In the genomic region with DNA sequence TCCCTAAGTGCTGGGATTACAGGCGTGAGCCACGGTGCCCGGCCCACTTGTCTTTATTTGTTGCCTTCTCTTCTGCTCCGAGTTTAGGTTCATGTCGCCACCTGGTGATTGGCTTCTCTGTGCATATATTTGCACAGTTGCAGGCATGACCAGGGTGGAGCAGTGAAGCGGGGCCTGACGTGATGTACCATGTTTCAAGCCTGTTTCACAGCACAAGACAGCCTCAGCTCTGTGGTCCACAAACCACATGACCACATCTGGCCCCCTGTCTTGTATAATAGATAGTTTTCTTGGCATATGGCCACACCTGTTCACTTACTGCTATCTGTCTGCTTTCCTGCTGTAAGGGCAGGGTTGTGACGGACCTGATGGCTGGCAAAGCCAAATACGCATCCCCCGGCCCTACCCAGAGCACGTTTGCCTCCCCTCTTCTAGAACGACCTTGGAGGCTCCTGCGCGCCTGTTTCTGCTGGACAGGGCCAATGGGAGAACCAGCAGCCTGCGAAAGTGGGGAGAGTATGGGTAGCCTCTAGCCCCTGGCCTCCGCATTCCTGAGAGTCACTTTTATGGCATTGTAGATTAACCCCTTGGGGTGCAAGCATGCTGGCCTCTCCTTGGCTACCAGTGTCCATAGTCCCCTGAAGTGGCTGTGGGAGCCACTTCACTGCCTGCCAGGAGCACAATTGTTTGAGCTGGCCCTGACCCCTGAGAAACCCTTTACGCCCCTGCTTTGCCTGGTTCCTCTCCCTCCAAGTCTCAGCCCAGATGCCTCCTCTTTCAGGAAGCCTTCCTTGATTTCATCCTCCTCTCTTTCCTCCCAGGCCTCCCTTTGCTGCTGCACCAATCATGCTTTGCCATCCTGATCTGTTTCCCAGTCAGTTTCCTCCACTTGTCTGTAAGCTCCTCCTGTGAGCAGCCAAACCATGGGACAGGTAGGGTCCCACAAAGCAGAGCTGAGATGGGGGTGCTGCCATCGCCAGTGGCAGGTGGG, we compare ENCODE assay signal across 7 cellular contexts. TPM values are rescaled to one million over a fixed set of nuclear protein-coding genes. Genes with fewer than 3 reads are reported as not detected.
DNase-seq lines count a peak whose midpoint lies in the region; ATAC-seq and TF ChIP-seq lines count a peak whose summit lies in the region.

No MANE protein-coding gene starts in this region.

- H3K4me1 ChIP-seq in adrenal gland (replicated peaks in 1 of 2) = peaks cover 17 to 31% of the 10 kb centered on the region in 2 donors
- H3K4me1 ChIP-seq in left lung = peaks cover 29 to 76% of the 10 kb centered on the region in 2 donors

- peak in 4 of 6 experiments; percentile 24 to 36 (median 29) for TF ChIP-seq CTCF in adrenal gland (IDR thresholded peaks at IDR 0.05)
- peak in 1 of 2 donors; percentile 21 for TF ChIP-seq CTCF in left lung (IDR thresholded peaks at IDR 0.05)

- intact Hi-C loops in adrenal gland (cut with DNase I) = no loop called here
- intact Hi-C loops in left lung (cut with DNase I) = no loop called here

- DNase-seq in EL (peak; percentile 23), NCI-H2196 (lab: John Stamatoyannopoulos, UW; ENCODE audit: unreplicated experiment) (peak; percentile 59), adrenal gland (peak in 6 of 7 donors; percentile 49 to 82 (median 54)), left lung (peak; percentile 50 to 75), middle frontal gyrus (ENCODE audit: extremely low spot score, low spot score) (no peak)

- no peak overlapping the region for H3K4me3 ChIP-seq in adrenal gland
- H3K4me3 ChIP-seq in left lung = no peak overlapping the region

- H3K36me3 ChIP-seq in adrenal gland (replicated peaks in 1 of 2) = no peaks in the 10 kb centered on the region
- H3K36me3 ChIP-seq in left lung = no peaks in the 10 kb centered on the region

- peak; percentile 74 for ATAC-seq in GM19324 (IDR thresholded peaks at IDR 0.05; ENCODE audit: low FRiP score, unreplicated experiment)
- ATAC-seq in HG03135 (IDR thresholded peaks at IDR 0.05; ENCODE audit: unreplicated experiment) = peak; percentile 83
- peak; percentile 44 for ATAC-seq in left lung

- H3K27ac ChIP-seq in adrenal gland (peak overlapping the region in 3 of 5 donors; percentile 5 to 87 (median 18)), left lung (peak overlapping the region in 1 of 2 donors; percentile 86)

- no peak for TF ChIP-seq POLR2A in adrenal gland (IDR thresholded peaks at IDR 0.05)

- 41 to 69% (median 49%) methylated on average over 18 of the region's 18 CpGs for WGBS in adrenal gland, 4 donors

- H3K27me3 ChIP-seq in adrenal gland (no peaks in the 10 kb centered on the region), left lung (peaks cover 0 to 7% of the 10 kb centered on the region in 2 donors)

- H3K9me3 ChIP-seq in adrenal gland (replicated peaks in 1 of 3) = no peaks in the 10 kb centered on the region
- H3K9me3 ChIP-seq in left lung = no peaks in the 10 kb centered on the region

RNA-seq across cellular contexts. Expression of gene SH3TC1, which starts 6.0 kb away (rescaled TPM):
- total RNA-seq in adrenal gland (10 to 100 TPM; 17.2 to 58.7 (median 26.3) TPM), left lung (10 to 100 TPM; 29.6 to 46.1 TPM)
- polyA plus RNA-seq in adrenal gland = 10 to 100 TPM in 2 of 3 donors, 1 to 10 TPM in 1; 1.5 to 28.0 (median 19.8) TPM

RNA-seq across cellular contexts. Expression of gene ABLIM2, which starts 34.4 kb away (rescaled TPM):
- total RNA-seq in adrenal gland = 10 to 100 TPM in 7 of 8 donors, 1 to 10 TPM in 1; 9.9 to 31.2 (median 17.6) TPM
- polyA plus RNA-seq in adrenal gland = 10 to 100 TPM in 2 of 3 donors, 1 to 10 TPM in 1; 5.8 to 14.1 (median 10.5) TPM
- 10 to 100 TPM in 1 of 2 donors, 1 to 10 TPM in 1; 8.8 to 10.2 TPM for total RNA-seq in left lung
